ENCODE assay signal across 1 cellular context in the genomic region with DNA sequence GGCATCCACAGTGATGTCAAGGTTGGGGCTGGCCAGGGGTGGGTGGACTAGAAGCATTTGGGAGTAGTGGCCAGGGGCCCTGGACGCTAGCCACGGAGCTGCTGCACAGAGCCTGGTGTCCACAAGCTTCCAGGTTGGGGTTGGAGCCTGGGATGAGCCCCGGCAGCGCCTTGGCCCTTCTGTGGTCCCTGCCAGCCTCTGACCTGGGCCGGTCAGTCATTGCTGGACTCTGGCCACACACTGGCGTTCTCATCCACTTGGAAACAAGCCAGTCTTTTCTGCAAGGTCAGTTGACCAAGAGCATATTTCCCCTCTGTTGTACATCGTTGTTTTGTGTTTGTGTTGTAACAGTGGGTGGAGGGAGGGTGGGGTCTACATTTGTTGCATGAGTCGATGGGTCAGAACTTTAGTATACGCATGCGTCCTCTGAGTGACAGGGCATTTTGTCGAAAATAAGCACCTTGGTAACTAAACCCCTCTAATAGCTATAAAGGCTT.
A peak's percentile ranks its signal among the peaks of the same experiment; 100 is the strongest.
TF ChIP-seq lines count a peak whose summit lies in the region.

No MANE protein-coding gene starts in this region.

TF ChIP-seq in WTC11, 78 proteins besides CTCF, POLR2A, EP300 and RAD21 (continued from another document):
- TF ChIP-seq, protein P1, sequence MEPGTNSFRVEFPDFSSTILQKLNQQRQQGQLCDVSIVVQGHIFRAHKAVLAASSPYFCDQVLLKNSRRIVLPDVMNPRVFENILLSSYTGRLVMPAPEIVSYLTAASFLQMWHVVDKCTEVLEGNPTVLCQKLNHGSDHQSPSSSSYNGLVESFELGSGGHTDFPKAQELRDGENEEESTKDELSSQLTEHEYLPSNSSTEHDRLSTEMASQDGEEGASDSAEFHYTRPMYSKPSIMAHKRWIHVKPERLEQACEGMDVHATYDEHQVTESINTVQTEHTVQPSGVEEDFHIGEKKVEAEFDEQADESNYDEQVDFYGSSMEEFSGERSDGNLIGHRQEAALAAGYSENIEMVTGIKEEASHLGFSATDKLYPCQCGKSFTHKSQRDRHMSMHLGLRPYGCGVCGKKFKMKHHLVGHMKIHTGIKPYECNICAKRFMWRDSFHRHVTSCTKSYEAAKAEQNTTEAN (CRISPR knock-in tag; IDR thresholded peaks at IDR 0.05) = no peak
- TF ChIP-seq, protein P2, sequence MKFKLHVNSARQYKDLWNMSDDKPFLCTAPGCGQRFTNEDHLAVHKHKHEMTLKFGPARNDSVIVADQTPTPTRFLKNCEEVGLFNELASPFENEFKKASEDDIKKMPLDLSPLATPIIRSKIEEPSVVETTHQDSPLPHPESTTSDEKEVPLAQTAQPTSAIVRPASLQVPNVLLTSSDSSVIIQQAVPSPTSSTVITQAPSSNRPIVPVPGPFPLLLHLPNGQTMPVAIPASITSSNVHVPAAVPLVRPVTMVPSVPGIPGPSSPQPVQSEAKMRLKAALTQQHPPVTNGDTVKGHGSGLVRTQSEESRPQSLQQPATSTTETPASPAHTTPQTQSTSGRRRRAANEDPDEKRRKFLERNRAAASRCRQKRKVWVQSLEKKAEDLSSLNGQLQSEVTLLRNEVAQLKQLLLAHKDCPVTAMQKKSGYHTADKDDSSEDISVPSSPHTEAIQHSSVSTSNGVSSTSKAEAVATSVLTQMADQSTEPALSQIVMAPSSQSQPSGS (CRISPR knock-in tag; IDR thresholded peaks at IDR 0.05; ENCODE audit: borderline replicate concordance, low read depth) = no peak
- no peak for TF ChIP-seq ELF4 (CRISPR knock-in tag; IDR thresholded peaks at IDR 0.05; ENCODE audit: low read depth)
- TF ChIP-seq ZNF416 (CRISPR knock-in tag; IDR thresholded peaks at IDR 0.05) = peak; percentile 29; the same call in 1 of the 2 replicates
- TF ChIP-seq GABPB1 (CRISPR knock-in tag; IDR thresholded peaks at IDR 0.05) = peak; percentile 50; the same call in 1 of the 2 replicates
- TF ChIP-seq, protein P3, sequence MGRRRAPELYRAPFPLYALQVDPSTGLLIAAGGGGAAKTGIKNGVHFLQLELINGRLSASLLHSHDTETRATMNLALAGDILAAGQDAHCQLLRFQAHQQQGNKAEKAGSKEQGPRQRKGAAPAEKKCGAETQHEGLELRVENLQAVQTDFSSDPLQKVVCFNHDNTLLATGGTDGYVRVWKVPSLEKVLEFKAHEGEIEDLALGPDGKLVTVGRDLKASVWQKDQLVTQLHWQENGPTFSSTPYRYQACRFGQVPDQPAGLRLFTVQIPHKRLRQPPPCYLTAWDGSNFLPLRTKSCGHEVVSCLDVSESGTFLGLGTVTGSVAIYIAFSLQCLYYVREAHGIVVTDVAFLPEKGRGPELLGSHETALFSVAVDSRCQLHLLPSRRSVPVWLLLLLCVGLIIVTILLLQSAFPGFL (CRISPR knock-in tag; IDR thresholded peaks at IDR 0.05; ENCODE audit: borderline replicate concordance) = no peak
- no peak for TF ChIP-seq CBFB (CRISPR knock-in tag; IDR thresholded peaks at IDR 0.05; ENCODE audit: low read depth)
- no peak for TF ChIP-seq ZNF263 (CRISPR knock-in tag; IDR thresholded peaks at IDR 0.05; ENCODE audit: low read depth)
- TF ChIP-seq RORB (CRISPR knock-in tag; IDR thresholded peaks at IDR 0.05) = no peak
- TF ChIP-seq EMX1 (CRISPR knock-in tag; IDR thresholded peaks at IDR 0.05) = 0 out of 2 replicates have a peak, but pooled peaks have one; percentile 56
- TF ChIP-seq, protein P4, sequence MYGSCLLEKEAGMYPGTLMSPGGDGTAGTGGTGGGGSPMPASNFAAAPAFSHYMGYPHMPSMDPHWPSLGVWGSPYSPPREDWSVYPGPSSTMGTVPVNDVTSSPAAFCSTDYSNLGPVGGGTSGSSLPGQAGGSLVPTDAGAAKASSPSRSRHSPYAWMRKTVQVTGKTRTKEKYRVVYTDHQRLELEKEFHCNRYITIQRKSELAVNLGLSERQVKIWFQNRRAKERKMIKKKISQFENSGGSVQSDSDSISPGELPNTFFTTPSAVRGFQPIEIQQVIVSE (CRISPR knock-in tag; IDR thresholded peaks at IDR 0.05; ENCODE audit: borderline replicate concordance) = no peak
